1 cellular context compared by ENCODE assay signal in the genomic region with DNA sequence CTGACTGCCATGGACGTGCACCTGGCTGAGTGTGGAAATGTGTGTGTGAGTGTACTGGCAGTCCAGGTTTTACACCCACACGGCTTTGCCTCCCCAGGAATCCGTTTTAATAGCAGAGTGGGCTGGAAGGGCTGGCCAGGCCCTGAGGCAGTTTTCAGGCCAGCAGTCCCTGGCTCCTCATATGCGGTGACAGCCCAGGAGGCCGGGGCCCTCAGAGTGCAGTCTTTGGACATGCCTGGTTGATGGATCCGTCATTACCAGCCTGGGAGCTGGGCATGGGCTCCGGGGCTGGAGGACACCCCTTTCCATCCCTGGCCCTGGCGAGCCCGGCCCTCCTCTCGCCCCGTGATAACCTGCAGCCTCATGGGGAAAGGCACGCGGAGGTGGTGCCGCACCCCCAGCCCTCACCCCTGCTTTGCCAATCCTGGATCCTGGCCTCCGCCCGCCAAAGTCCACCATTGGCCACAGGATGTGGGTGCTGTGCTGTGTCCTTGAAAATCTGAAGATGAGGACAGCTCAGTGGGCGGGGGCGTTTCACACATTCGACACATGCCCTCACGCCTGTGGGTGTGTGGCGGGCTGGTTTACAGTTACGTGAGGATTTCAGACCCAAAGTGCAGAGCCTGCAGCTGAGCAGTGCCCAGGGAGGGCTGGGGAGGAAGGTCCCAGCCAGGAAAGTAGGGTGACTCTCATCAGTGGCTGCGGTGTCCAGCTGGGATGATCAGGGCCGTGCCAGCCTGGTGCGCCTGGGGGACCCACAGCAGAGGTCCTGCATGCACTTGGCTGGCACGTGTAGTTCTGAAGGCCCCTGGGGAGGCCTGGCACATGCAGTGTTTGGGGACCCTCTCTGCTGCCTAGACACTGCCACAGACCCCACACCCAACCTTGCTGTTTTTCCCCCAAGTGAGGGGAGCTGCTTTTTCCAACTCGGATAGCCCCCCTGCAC.
TF ChIP-seq lines count a peak whose summit lies in the region.

No MANE protein-coding gene starts in this region.

TF ChIP-seq in HepG2, 621 proteins besides CTCF, POLR2A, EP300 and RAD21 (continued from another document):
- TF ChIP-seq XRCC5 (optimal IDR thresholded peaks at IDR 0.05; ENCODE audit: low read length), result no peak
- TF ChIP-seq, protein P1, sequence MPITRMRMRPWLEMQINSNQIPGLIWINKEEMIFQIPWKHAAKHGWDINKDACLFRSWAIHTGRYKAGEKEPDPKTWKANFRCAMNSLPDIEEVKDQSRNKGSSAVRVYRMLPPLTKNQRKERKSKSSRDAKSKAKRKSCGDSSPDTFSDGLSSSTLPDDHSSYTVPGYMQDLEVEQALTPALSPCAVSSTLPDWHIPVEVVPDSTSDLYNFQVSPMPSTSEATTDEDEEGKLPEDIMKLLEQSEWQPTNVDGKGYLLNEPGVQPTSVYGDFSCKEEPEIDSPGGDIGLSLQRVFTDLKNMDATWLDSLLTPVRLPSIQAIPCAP (CRISPR knock-in tag; IDR thresholded peaks at IDR 0.05; ENCODE audit: low read depth), result no peak
- TF ChIP-seq PHB2 (IDR thresholded peaks at IDR 0.05; ENCODE audit: partially characterized antibody), result no peak
- TF ChIP-seq, protein P2, sequence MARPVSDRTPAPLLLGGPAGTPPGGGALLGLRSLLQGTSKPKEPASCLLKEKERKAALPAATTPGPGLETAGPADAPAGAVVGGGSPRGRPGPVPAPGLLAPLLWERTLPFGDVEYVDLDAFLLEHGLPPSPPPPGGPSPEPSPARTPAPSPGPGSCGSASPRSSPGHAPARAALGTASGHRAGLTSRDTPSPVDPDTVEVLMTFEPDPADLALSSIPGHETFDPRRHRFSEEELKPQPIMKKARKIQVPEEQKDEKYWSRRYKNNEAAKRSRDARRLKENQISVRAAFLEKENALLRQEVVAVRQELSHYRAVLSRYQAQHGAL (CRISPR knock-in tag; IDR thresholded peaks at IDR 0.05; ENCODE audit: not compliant biosample characterization), result no peak
- no peak for TF ChIP-seq MEF2D (CRISPR knock-in tag; IDR thresholded peaks at IDR 0.05)
- TF ChIP-seq, protein P3, sequence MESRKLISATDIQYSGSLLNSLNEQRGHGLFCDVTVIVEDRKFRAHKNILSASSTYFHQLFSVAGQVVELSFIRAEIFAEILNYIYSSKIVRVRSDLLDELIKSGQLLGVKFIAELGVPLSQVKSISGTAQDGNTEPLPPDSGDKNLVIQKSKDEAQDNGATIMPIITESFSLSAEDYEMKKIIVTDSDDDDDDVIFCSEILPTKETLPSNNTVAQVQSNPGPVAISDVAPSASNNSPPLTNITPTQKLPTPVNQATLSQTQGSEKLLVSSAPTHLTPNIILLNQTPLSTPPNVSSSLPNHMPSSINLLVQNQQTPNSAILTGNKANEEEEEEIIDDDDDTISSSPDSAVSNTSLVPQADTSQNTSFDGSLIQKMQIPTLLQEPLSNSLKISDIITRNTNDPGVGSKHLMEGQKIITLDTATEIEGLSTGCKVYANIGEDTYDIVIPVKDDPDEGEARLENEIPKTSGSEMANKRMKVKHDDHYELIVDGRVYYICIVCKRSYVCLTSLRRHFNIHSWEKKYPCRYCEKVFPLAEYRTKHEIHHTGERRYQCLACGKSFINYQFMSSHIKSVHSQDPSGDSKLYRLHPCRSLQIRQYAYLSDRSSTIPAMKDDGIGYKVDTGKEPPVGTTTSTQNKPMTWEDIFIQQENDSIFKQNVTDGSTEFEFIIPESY (CRISPR knock-in tag; IDR thresholded peaks at IDR 0.05), result peak; percentile 34; the same call in 1 of the 2 replicates
- TF ChIP-seq ZSCAN25 (CRISPR knock-in tag; IDR thresholded peaks at IDR 0.05), result peak; percentile 55; the same call in 1 of the 2 replicates
- no peak for TF ChIP-seq MAZ (IDR thresholded peaks at IDR 0.05; ENCODE audit: borderline replicate concordance, low read depth, low read length)
- no peak for TF ChIP-seq MAZ (CRISPR knock-in tag; IDR thresholded peaks at IDR 0.05; ENCODE audit: low read depth)
